1 cellular context compared by ENCODE assay signal in genomic region chr14:88598097-88598675, GRCh38.
A peak's percentile ranks its signal among the peaks of the same experiment; 100 is the strongest.
TF ChIP-seq lines count a peak whose summit lies in the region.

No MANE protein-coding gene starts in this region.

TF ChIP-seq in GM12878, 131 proteins besides CTCF, POLR2A, EP300 and RAD21:
- TF ChIP-seq SIX5 (IDR thresholded peaks at IDR 0.05; ENCODE audit: low read depth, low read length, severe bottlenecking) (no peak), RUNX3 (IDR thresholded peaks at IDR 0.05; ENCODE audit: low read length) (peak; percentile 35; the same call in 1 of the 2 replicates), ZNF592 (IDR thresholded peaks at IDR 0.05) (no peak)
